In genomic region chr4:39698424-39699009, GRCh38 we compare ENCODE assay signal across 8 cellular contexts. TPM values are rescaled to one million over a fixed set of nuclear protein-coding genes. Genes with fewer than 3 reads are reported as not detected.
DNase-seq lines count a peak whose midpoint lies in the region; ATAC-seq and TF ChIP-seq lines count a peak whose summit lies in the region.

No MANE protein-coding gene starts in this region.

- no peaks in the 10 kb centered on the region for H3K27me3 Mint-ChIP-seq in activated naive CD8-positive, alpha-beta T cell treated with anti-CD3 and anti-CD28 coated beads for 36 hours

- ATAC-seq in HG02852 (IDR thresholded peaks at IDR 0.05; ENCODE audit: unreplicated experiment) (peak; percentile 28), heart left ventricle (peak; percentile 15 to 66 (median 64))

- H3K36me3 Mint-ChIP-seq in activated naive CD8-positive, alpha-beta T cell treated with anti-CD3 and anti-CD28 coated beads for 36 hours = peaks cover 21% of the 10 kb centered on the region

- peak overlapping the region; percentile 96 for H3K27ac Mint-ChIP-seq in activated naive CD8-positive, alpha-beta T cell treated with anti-CD3 and anti-CD28 coated beads for 36 hours

- no peaks in the 10 kb centered on the region for H3K9me3 Mint-ChIP-seq in activated naive CD8-positive, alpha-beta T cell treated with anti-CD3 and anti-CD28 coated beads for 36 hours

- H3K27ac ChIP-seq in heart left ventricle = peak overlapping the region; percentile 83 to 98 (median 92)
- peak overlapping the region; percentile 81 for H3K27ac ChIP-seq in parathyroid adenoma

- peak overlapping the region; percentile 61 for H3K9ac ChIP-seq in parathyroid adenoma

- intact Hi-C loops in heart left ventricle (cut with DNase I) = loop anchor here in 9 of 10 donors (2.0 to 10.0 kb wide), 11 partner anchors 59 to 359 kb away; partner anchors contain the start of genes SMIM14 (in 5 of the 9), N4BP2 (in 4 of the 9), UGDH (in 3 of the 9) and PDS5A (in 2 of the 9)

- DNase-seq in activated CD4-positive, alpha-beta T cell treated with anti-CD3 and anti-CD28 coated beads for 24 hours (ENCODE audit: low read depth in 2 of 2) = peak; percentile 8 to 25
- no peak for DNase-seq in activated CD4-positive, alpha-beta T cell treated with anti-CD3 and anti-CD28 coated beads, Interleukin-2, amount 50 U/mL, for 1 hour
- DNase-seq in NCI-H2227 treated with DMSO at 0.1 percent for 48 hours (lab: John Stamatoyannopoulos, UW) (peak; percentile 1), heart left ventricle (peak; percentile 47 to 75 (median 61)), dedifferentiated amniotic fluid mesenchymal stem cell (ENCODE audit: extremely low spot score) (no peak)
- peak; percentile 50 for DNase-seq in activated naive CD8-positive, alpha-beta T cell treated with anti-CD3 and anti-CD28 coated beads for 36 hours

- H2AFZ ChIP-seq in parathyroid adenoma = peak overlapping the region; percentile 94

- peak overlapping the region; percentile 65 for H3K4me2 ChIP-seq in parathyroid adenoma (ENCODE audit: low read length)

- H3K4me1 ChIP-seq in heart left ventricle (peaks cover 0 to 39% (median 30%) of the 10 kb centered on the region in 12 donors), parathyroid adenoma (no peaks in the 10 kb centered on the region)

- TF ChIP-seq CTCF in heart left ventricle (IDR thresholded peaks at IDR 0.05) (no peak), parathyroid adenoma (IDR thresholded peaks at IDR 0.05) (no peak)

- peaks cover 29% of the 10 kb centered on the region for H3K4me1 Mint-ChIP-seq in activated naive CD8-positive, alpha-beta T cell treated with anti-CD3 and anti-CD28 coated beads for 36 hours

- H3K79me2 ChIP-seq in parathyroid adenoma = peaks cover 12% of the 10 kb centered on the region

- no peaks in the 10 kb centered on the region for H3K9me3 ChIP-seq in heart left ventricle
- no peaks in the 10 kb centered on the region for H3K9me3 ChIP-seq in parathyroid adenoma (ENCODE audit: control insufficient read depth, low read length)

- 0 to 2% (median 1%) methylated on average over 15 to 21 of the region's 21 CpGs for WGBS in heart left ventricle, 4 donors

- H3K4me3 Mint-ChIP-seq in activated naive CD8-positive, alpha-beta T cell treated with anti-CD3 and anti-CD28 coated beads for 36 hours = peak overlapping the region; percentile 96

- no peak for TF ChIP-seq POLR2A in heart left ventricle (IDR thresholded peaks at IDR 0.05)

- H3K27me3 ChIP-seq in heart left ventricle = no peaks in the 10 kb centered on the region
- H3K27me3 ChIP-seq in parathyroid adenoma (ENCODE audit: control insufficient read depth, insufficient read depth, low read length) = no peaks in the 10 kb centered on the region

- peak overlapping the region; percentile 63 to 98 (median 85) for H3K4me3 ChIP-seq in heart left ventricle
- H3K4me3 ChIP-seq in parathyroid adenoma (ENCODE audit: low read depth, low read length) = peak overlapping the region; percentile 80

- H3K36me3 ChIP-seq in heart left ventricle (peaks cover 0 to 17% (median 10%) of the 10 kb centered on the region in 9 donors), parathyroid adenoma (ENCODE audit: control insufficient read depth, insufficient read depth, low read length) (no peaks in the 10 kb centered on the region)

RNA-seq across cellular contexts. Expression of gene UBE2K, which starts 0.6 kb away (rescaled TPM):
- 100 to 1,000 TPM in 1 of 2 experiments, 10 to 100 TPM in 1; 92.7 to 102 TPM for total RNA-seq in activated naive CD8-positive, alpha-beta T cell treated with anti-CD3 and anti-CD28 coated beads for 36 hours
- 10 to 100 TPM; 17.9 to 66.9 (median 53.2) TPM for total RNA-seq in heart left ventricle
- 10 to 100 TPM; 36.5 to 41.9 TPM for polyA plus RNA-seq in heart left ventricle

RNA-seq across cellular contexts. Expression of gene SMIM14, which starts 59.9 kb away (rescaled TPM):
- total RNA-seq in activated naive CD8-positive, alpha-beta T cell treated with anti-CD3 and anti-CD28 coated beads for 36 hours = under 1 TPM; 0.36 to 0.62 TPM
- 10 to 100 TPM in 8 of 9 donors, 1 to 10 TPM in 1; 7.1 to 24.8 (median 11.9) TPM for total RNA-seq in heart left ventricle
- 1 to 10 TPM; 3.0 to 6.4 TPM for polyA plus RNA-seq in heart left ventricle

Comparison
In these comparisons a context has a peak if more than half of its experiments do, and no peak if none do; other contexts are left out.
1. DNase-seq: peak in activated CD4-positive, alpha-beta T cell treated with anti-CD3 and anti-CD28 coated beads for 24 hours (2 of 2), NCI-H2227 treated with DMSO at 0.1 percent for 48 hours (single experiment), activated naive CD8-positive, alpha-beta T cell treated with anti-CD3 and anti-CD28 coated beads for 36 hours (single experiment) and heart left ventricle (5 of 5); none in activated CD4-positive, alpha-beta T cell treated with anti-CD3 and anti-CD28 coated beads, Interleukin-2, amount 50 U/mL, for 1 hour (single experiment) and dedifferentiated amniotic fluid mesenchymal stem cell (single experiment).
2. RNA of gene SMIM14, which starts 59.9 kb away (total RNA-seq): 7.1 to 24.8 TPM in heart left ventricle; 0.36 to 0.62 TPM in activated naive CD8-positive, alpha-beta T cell treated with anti-CD3 and anti-CD28 coated beads for 36 hours; every median in the first group is over 4 times any median in the second.